Comparison of ENCODE assay signal across 1 cellular context in genomic region chr1:11807087-11807486, GRCh38.
TF ChIP-seq lines count a peak whose summit lies in the region.

No MANE protein-coding gene starts in this region.

TF ChIP-seq in IMR-90, 13 proteins besides CTCF, POLR2A, EP300 and RAD21:
- no peak for TF ChIP-seq BHLHE40 (IDR thresholded peaks at IDR 0.05; ENCODE audit: low read depth, low read length)
- no peak for TF ChIP-seq CEBPB (IDR thresholded peaks at IDR 0.05; ENCODE audit: low read depth, low read length)
- TF ChIP-seq ELK1 (IDR thresholded peaks at IDR 0.05; ENCODE audit: borderline replicate concordance, low read depth, low read length): no peak
- no peak for TF ChIP-seq SMC3 (IDR thresholded peaks at IDR 0.05; ENCODE audit: low read depth, low read length)
